In genomic region chr1:179883739-179884138, GRCh38 we compare ENCODE assay signal across 8 cellular contexts. TPM values are rescaled to one million over a fixed set of nuclear protein-coding genes. Genes with fewer than 3 reads are reported as not detected.
DNase-seq lines count a peak whose midpoint lies in the region; ATAC-seq and TF ChIP-seq lines count a peak whose summit lies in the region.

No MANE protein-coding gene starts in this region.

- no peaks in the 10 kb centered on the region for H3K9me3 Mint-ChIP-seq in activated CD4-positive, alpha-beta T cell treated with anti-CD3 and anti-CD28 coated beads for 36 hours (ENCODE audit: low read depth)

- peak overlapping the region; percentile 98 for H3K27ac Mint-ChIP-seq in activated CD4-positive, alpha-beta T cell treated with anti-CD3 and anti-CD28 coated beads for 36 hours

- H3K4me3 ChIP-seq in endocrine pancreas (ENCODE audit: control insufficient read depth, insufficient read depth, low read length): peak overlapping the region; percentile 90
- H3K4me3 ChIP-seq in osteoblast (ENCODE audit: insufficient read depth, low read length): peak overlapping the region; percentile 97
- H3K4me3 ChIP-seq in aorta (ENCODE audit: low read length in 2 of 2): peak overlapping the region; percentile 55 to 63

- peaks cover 18% of the 10 kb centered on the region for H4K20me1 ChIP-seq in osteoblast (ENCODE audit: insufficient read depth, low read length)

- WGBS in aorta, 2 donors: 13 to 17% methylated on average over 4 of the region's 4 CpGs

- H3K27ac ChIP-seq in osteoblast (ENCODE audit: low read depth, low read length) (peak overlapping the region; percentile 100), aorta (ENCODE audit: low read depth in 1 of 2, low read length in 2 of 2) (no peak overlapping the region)

- peak overlapping the region; percentile 100 for H3K9ac ChIP-seq in endocrine pancreas (ENCODE audit: control insufficient read depth, insufficient read depth, low read length)

- peaks cover 11% of the 10 kb centered on the region for H3K4me1 ChIP-seq in endocrine pancreas (ENCODE audit: control insufficient read depth, insufficient read depth, low read length)
- H3K4me1 ChIP-seq in osteoblast (ENCODE audit: insufficient read depth, low read length): peaks cover 16% of the 10 kb centered on the region
- no peaks in the 10 kb centered on the region for H3K4me1 ChIP-seq in aorta (ENCODE audit: control insufficient read depth in 1 of 2, insufficient read depth in 2 of 2, low read length in 2 of 2)

- peaks cover 57% of the 10 kb centered on the region for H3K4me1 Mint-ChIP-seq in activated CD4-positive, alpha-beta T cell treated with anti-CD3 and anti-CD28 coated beads for 36 hours

- H3K9me3 ChIP-seq in endocrine pancreas (ENCODE audit: control insufficient read depth, low read length) (no peaks in the 10 kb centered on the region), osteoblast (ENCODE audit: low read depth, low read length) (no peaks in the 10 kb centered on the region), aorta (ENCODE audit: control insufficient read depth, low read length) (no peaks in the 10 kb centered on the region)

- H3K36me3 ChIP-seq in endocrine pancreas (ENCODE audit: control insufficient read depth, insufficient read depth, low read length): no peaks in the 10 kb centered on the region
- H3K36me3 ChIP-seq in osteoblast (ENCODE audit: insufficient read depth, low read length): peaks cover 29% of the 10 kb centered on the region
- peaks cover 0 to 2% of the 10 kb centered on the region in 2 donors for H3K36me3 ChIP-seq in aorta (ENCODE audit: control insufficient read depth in 1 of 2, insufficient read depth in 2 of 2, low read length in 1 of 2)

- H3K79me2 ChIP-seq in osteoblast (ENCODE audit: insufficient read depth, low read length): peaks cover 53% of the 10 kb centered on the region

- no peak for TF ChIP-seq CTCF in GM10266 (IDR thresholded peaks at IDR 0.05; ENCODE audit: control insufficient read depth, insufficient read depth, low read depth, missing control alignments)
- TF ChIP-seq CTCF in osteoblast (IDR thresholded peaks at IDR 0.05; ENCODE audit: extremely low read depth, low read depth, low read length): no peak

- ATAC-seq in HG03442 (IDR thresholded peaks at IDR 0.05; ENCODE audit: unreplicated experiment) (peak; percentile 24), aorta (ENCODE audit: low FRiP score) (no peak), left colon (no peak)
- peak; percentile 57 for ATAC-seq in activated CD4-positive, alpha-beta T cell treated with anti-CD3 and anti-CD28 coated beads for 36 hours

- POLR2A ChIA-PET in activated CD4-positive, alpha-beta T cell treated with anti-CD3 and anti-CD28 coated beads for 36 hours (lab: Charles Lee): interaction anchor here (0.6 to 1.1 kb wide), 4 partner anchors 15 to 269 kb away, joined by 3 to 7 read pairs (median 3); partner anchors contain the start of gene CEP350

- H3K4me2 ChIP-seq in osteoblast (ENCODE audit: insufficient read depth, low read length): peak overlapping the region; percentile 91

- no peaks in the 10 kb centered on the region for H3K27me3 ChIP-seq in endocrine pancreas (ENCODE audit: control insufficient read depth, insufficient read depth, low read length)
- no peaks in the 10 kb centered on the region for H3K27me3 ChIP-seq in osteoblast (ENCODE audit: insufficient read depth, low read length)
- H3K27me3 ChIP-seq in aorta (ENCODE audit: control insufficient read depth in 1 of 2, insufficient read depth in 2 of 2, low read length in 1 of 2): no peaks in the 10 kb centered on the region

- H3K27me3 Mint-ChIP-seq in activated CD4-positive, alpha-beta T cell treated with anti-CD3 and anti-CD28 coated beads for 36 hours: no peaks in the 10 kb centered on the region

- peak overlapping the region; percentile 87 for H3K4me3 Mint-ChIP-seq in activated CD4-positive, alpha-beta T cell treated with anti-CD3 and anti-CD28 coated beads for 36 hours

- peaks cover 25% of the 10 kb centered on the region for H3K36me3 Mint-ChIP-seq in activated CD4-positive, alpha-beta T cell treated with anti-CD3 and anti-CD28 coated beads for 36 hours (ENCODE audit: low read depth)

- CTCF ChIA-PET in activated CD4-positive, alpha-beta T cell treated with anti-CD3 and anti-CD28 coated beads for 36 hours (lab: Charles Lee): interaction anchor here (2.1 kb wide), 1 partner anchor 16 kb away, joined by 8 read pairs; no protein-coding TSS in a partner anchor

- DNase-seq in GM10266 (ENCODE audit: extremely low spot score) (peak; percentile 46), osteoblast (ENCODE audit: insufficient read length, low spot score, missing footprints) (no peak), aorta (no peak), left colon (no peak), pons (ENCODE audit: low spot score) (no peak)
- DNase-seq in activated CD4-positive, alpha-beta T cell treated with anti-CD3 and anti-CD28 coated beads for 36 hours: peak; percentile 82

- intact Hi-C loops in activated CD4-positive, alpha-beta T cell treated with anti-CD3 and anti-CD28 coated beads for 36 hours (cut with DNase I, micrococcal nuclease): loop anchor here (2.0 to 10.0 kb wide), 8 partner anchors 271 to 1221 kb away; partner anchors contain the start of genes AXDND1 (in 1 of the 2), QSOX1 (in 1 of the 2), RALGPS2 (in 1 of the 2) and SOAT1 (in 1 of the 2)
- intact Hi-C loops in aorta (cut with DNase I) (loop anchor here in 1 of 2 donors (5.0 kb wide), 1 partner anchor 269 kb away; the partner anchor contains the start of gene QSOX1), left colon (cut with DNase I, micrococcal nuclease) (no loop called here)

- H2AFZ ChIP-seq in osteoblast (ENCODE audit: low read length): no peak overlapping the region

RNA-seq across cellular contexts. Expression of gene TOR1AIP1, which starts 1.7 kb away (rescaled TPM):
- total RNA-seq in activated CD4-positive, alpha-beta T cell treated with anti-CD3 and anti-CD28 coated beads for 36 hours: 10 to 100 TPM; 50.1 to 71.6 TPM
- total RNA-seq in osteoblast (78.2 and 83.1 TPM in 2 replicates), aorta (10 to 100 TPM; 68.3 to 68.4 TPM), left colon (10 to 100 TPM; 22.9 to 32.7 TPM)
- polyA plus RNA-seq in aorta: 10 to 100 TPM; 48.0 to 53.6 TPM

RNA-seq across cellular contexts. Expression of gene TOR1AIP2, which starts 6.1 kb away (rescaled TPM):
- 10 to 100 TPM; 47.7 to 49.4 TPM for total RNA-seq in activated CD4-positive, alpha-beta T cell treated with anti-CD3 and anti-CD28 coated beads for 36 hours
- total RNA-seq in osteoblast (90.8 and 92.3 TPM in 2 replicates), aorta (10 to 100 TPM; 62.7 to 64.7 TPM), left colon (10 to 100 TPM; 65.0 to 87.8 TPM)
- polyA plus RNA-seq in aorta: 1 to 10 TPM; 9.4 to 9.5 TPM

Comparison
In these comparisons a context has a peak if more than half of its experiments do, and no peak if none do; other contexts are left out.
1. DNase-seq: peak in GM10266 (single experiment) and activated CD4-positive, alpha-beta T cell treated with anti-CD3 and anti-CD28 coated beads for 36 hours (single experiment); none in osteoblast (single experiment), aorta (0 of 2), left colon (0 of 2) and pons (single experiment).
2. ATAC-seq: peak in HG03442 (single experiment) and activated CD4-positive, alpha-beta T cell treated with anti-CD3 and anti-CD28 coated beads for 36 hours (single experiment); none in aorta (single experiment) and left colon (single experiment).
3. intact Hi-C loops: an anchor here in activated CD4-positive, alpha-beta T cell treated with anti-CD3 and anti-CD28 coated beads for 36 hours (2.0 to 10.0 kb wide); none called in left colon.
4. Peak in every context shown above with its lines, with median percentiles within 50 percentile points of each other: H3K4me3 ChIP-seq.